31 cellular contexts compared by ENCODE assay signal in genomic region chr2:242004902-242005230, GRCh38.
"Had no signal": no experiment of that assay in that cellular context is flagged by ENCODE, and none has a peak within 500 bp of the region (broad histone marks: within the 10 kb centered on the region; RNA-seq: fewer than 3 reads in every experiment).

No MANE protein-coding gene starts in this region.

- H3K4me1 ChIP-seq: adrenal gland, body of pancreas, esophagus squamous epithelium, gastroesophageal sphincter had no signal

- H3K27ac ChIP-seq: adrenal gland, body of pancreas, epithelial cell of prostate, esophagus squamous epithelium, gastroesophageal sphincter, VCaP had no signal

- H3K9me3 ChIP-seq: adrenal gland, body of pancreas, esophagus squamous epithelium, gastroesophageal sphincter had no signal

- FAIRE-seq: colon, endometrium, endothelial cell of umbilical vein had no signal

- H3K27me3 ChIP-seq: adrenal gland, body of pancreas, gastroesophageal sphincter had no signal

- ATAC-seq: activated CD4-positive, CD25-positive, alpha-beta regulatory T cell treated with anti-CD3 and anti-CD28 coated beads, Interleukin-2, amount 50 U/mL, for 24 hours; activated CD8-positive, alpha-beta T cell treated with anti-CD3 and anti-CD28 coated beads for 36 hours; activated naive CD8-positive, alpha-beta T cell treated with anti-CD3 and anti-CD28 coated beads, Interleukin-2, amount 50 U/mL, for 24 hours; activated T-cell treated with anti-CD3 and anti-CD28 coated beads, Interleukin-2, amount 50 U/mL, for 4 hours; activated T-helper 17 cell treated with anti-CD3 and anti-CD28 coated beads, Interleukin-2, amount 50 U/mL, for 72 hours; body of pancreas; effector memory CD8-positive, alpha-beta T cell; gastroesophageal sphincter had no signal

- DNase-seq: activated B cell treated with CpG ODN at 0.5 μM for 24 hours; activated CD4-positive, alpha-beta T cell treated with anti-CD3 and anti-CD28 coated beads for 48 hours; activated CD4-positive, alpha-beta T cell treated with anti-CD3 and anti-CD28 coated beads, Interleukin-2, amount 50 U/mL, for 1 hour; activated CD4-positive, alpha-beta T cell treated with anti-CD3 and anti-CD28 coated beads, Interleukin-2, amount 50 U/mL, for 48 hours; activated CD8-positive, alpha-beta memory T cell treated with anti-CD3 and anti-CD28 coated beads for 24 hours; activated CD8-positive, alpha-beta T cell treated with anti-CD3 and anti-CD28 coated beads for 36 hours; activated gamma-delta T cell; activated naive CD4-positive, alpha-beta T cell; activated naive CD4-positive, alpha-beta T cell treated with anti-CD3 and anti-CD28 coated beads, Interleukin-2, amount 50 U/mL, for 16 hours; activated naive CD8-positive, alpha-beta T cell treated with anti-CD3 and anti-CD28 coated beads for 36 hours; activated naive CD8-positive, alpha-beta T cell treated with anti-CD3 and anti-CD28 coated beads, Interleukin-2, amount 50 U/mL, for 24 hours; activated T-cell treated with anti-CD3 and anti-CD28 coated beads, Interleukin-2, amount 50 U/mL, for 4 hours; amygdala; caudate nucleus; cortex of kidney; dermis blood vessel endothelial cell; effector CD4-positive, alpha-beta T cell; effector memory CD8-positive, alpha-beta T cell; esophagus squamous epithelium; foreskin melanocyte; T-helper 2 cell had no signal

- H3K36me3 ChIP-seq: adrenal gland, esophagus squamous epithelium, gastroesophageal sphincter had no signal

- H3K4me3 ChIP-seq: adrenal gland, body of pancreas, esophagus squamous epithelium, gastroesophageal sphincter had no signal
